8 cellular contexts compared by ENCODE assay signal in the genomic region with DNA sequence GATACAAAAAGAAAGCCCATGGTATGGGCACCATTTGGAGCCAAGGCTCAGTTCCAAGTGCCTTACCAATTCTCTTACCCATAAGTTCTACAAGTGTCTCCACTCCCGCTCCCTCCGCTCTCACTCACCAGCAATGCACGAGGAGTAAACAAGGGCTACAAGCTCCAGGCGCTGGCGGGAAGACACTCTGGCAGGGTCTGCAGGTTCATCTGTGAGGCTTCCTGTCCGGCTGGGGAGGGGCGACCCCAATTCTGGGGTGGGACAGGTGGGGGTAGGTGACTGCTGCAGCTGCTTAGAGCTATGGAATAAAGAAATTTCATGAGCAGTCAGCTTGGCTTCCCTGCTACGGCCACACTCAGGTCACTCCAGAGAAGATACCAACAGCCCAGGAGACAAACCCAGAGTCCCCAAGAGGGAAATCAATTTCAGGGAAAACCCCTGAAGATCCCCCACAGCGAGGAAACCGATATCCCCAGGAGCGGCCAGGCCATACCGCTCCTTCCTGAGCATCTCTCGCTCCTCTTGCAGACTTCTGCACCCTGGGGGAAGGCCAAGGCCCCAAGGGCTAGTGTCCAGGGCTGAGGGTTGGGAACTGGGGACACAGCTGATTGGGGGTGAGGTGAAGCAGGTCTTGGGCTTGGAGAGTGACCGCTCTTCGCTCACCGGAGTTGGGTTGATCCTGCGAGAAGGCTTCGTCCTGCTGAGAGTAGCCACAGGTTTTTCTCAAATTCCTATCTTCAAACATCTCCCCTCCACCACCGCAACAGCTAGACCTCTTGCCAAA. TPM values are rescaled to one million over a fixed set of nuclear protein-coding genes. Genes with fewer than 3 reads are reported as not detected.
DNase-seq lines count a peak whose midpoint lies in the region; ATAC-seq and TF ChIP-seq lines count a peak whose summit lies in the region.

No MANE protein-coding gene starts in this region.

- H3K4me3 Mint-ChIP-seq in activated CD8-positive, alpha-beta memory T cell treated with anti-CD3 and anti-CD28 coated beads, Interleukin-2, amount 10 ng/mL, durations not matched to agents 7 days and 5 days = peak overlapping the region; percentile 73

- intact Hi-C loops in left lung (cut with DNase I) = no loop called here
- intact Hi-C loops in sciatic nerve (cut with DNase I) = no loop called here

- peak overlapping the region; percentile 56 for H3K27ac Mint-ChIP-seq in activated CD8-positive, alpha-beta memory T cell treated with anti-CD3 and anti-CD28 coated beads, Interleukin-2, amount 10 ng/mL, durations not matched to agents 7 days and 5 days

- H3K4me1 Mint-ChIP-seq in activated CD8-positive, alpha-beta memory T cell treated with anti-CD3 and anti-CD28 coated beads, Interleukin-2, amount 10 ng/mL, durations not matched to agents 7 days and 5 days = peaks cover 19% of the 10 kb centered on the region

- no peaks in the 10 kb centered on the region for H3K27me3 ChIP-seq in adipocyte (replicated peaks; ENCODE audit: control insufficient read depth, insufficient read depth, low read length)
- H3K27me3 ChIP-seq in left lung = no peaks in the 10 kb centered on the region
- H3K27me3 ChIP-seq in thoracic aorta (replicated peaks; ENCODE audit: insufficient read depth) = no peaks in the 10 kb centered on the region

- TF ChIP-seq CTCF in left lung (IDR thresholded peaks at IDR 0.05) = no peak
- no peak for TF ChIP-seq CTCF in thoracic aorta (IDR thresholded peaks at IDR 0.05)

- H3K36me3 Mint-ChIP-seq in activated CD8-positive, alpha-beta memory T cell treated with anti-CD3 and anti-CD28 coated beads, Interleukin-2, amount 10 ng/mL, durations not matched to agents 7 days and 5 days = peaks cover 15% of the 10 kb centered on the region

- H3K4me1 ChIP-seq in adipocyte (ENCODE audit: control insufficient read depth, insufficient read depth, low read length) (peaks cover 18% of the 10 kb centered on the region), left lung (peaks cover 6 to 24% of the 10 kb centered on the region in 2 donors), thoracic aorta (ENCODE audit: control insufficient read depth in 1 of 2, low read depth in 2 of 2) (peaks cover 0 to 30% of the 10 kb centered on the region in 2 donors)

- H3K27ac ChIP-seq in left lung (no peak overlapping the region), thoracic aorta (no peak overlapping the region)

- ATAC-seq in activated CD8-positive, alpha-beta memory T cell treated with anti-CD3 and anti-CD28 coated beads, Interleukin-2, amount 10 ng/mL, durations not matched to agents 7 days and 5 days = no peak
- ATAC-seq in left lung (no peak), thoracic aorta (ENCODE audit: insufficient number of reproducible peaks, low FRiP score, low read depth) (no peak), GM19455 (IDR thresholded peaks at IDR 0.05; ENCODE audit: unreplicated experiment) (no peak), GM19467 (IDR thresholded peaks at IDR 0.05; ENCODE audit: unreplicated experiment) (no peak), sciatic nerve (no peak)

- H3K27me3 Mint-ChIP-seq in activated CD8-positive, alpha-beta memory T cell treated with anti-CD3 and anti-CD28 coated beads, Interleukin-2, amount 10 ng/mL, durations not matched to agents 7 days and 5 days = no peaks in the 10 kb centered on the region

- H3K9ac ChIP-seq in adipocyte (ENCODE audit: low read length) = peak overlapping the region; percentile 93

- H3K9me3 Mint-ChIP-seq in activated CD8-positive, alpha-beta memory T cell treated with anti-CD3 and anti-CD28 coated beads, Interleukin-2, amount 10 ng/mL, durations not matched to agents 7 days and 5 days (ENCODE audit: low read depth) = no peaks in the 10 kb centered on the region

- H3K9me3 ChIP-seq in adipocyte (ENCODE audit: control insufficient read depth, low read length) (no peaks in the 10 kb centered on the region), left lung (no peaks in the 10 kb centered on the region), thoracic aorta (no peaks in the 10 kb centered on the region)

- CTCF ChIA-PET in activated CD8-positive, alpha-beta memory T cell treated with anti-CD3 and anti-CD28 coated beads, Interleukin-2, amount 10 ng/mL, durations not matched to agents 7 days and 5 days (lab: Charles Lee) = interaction anchor here (0.8 to 2.3 kb wide), 4 partner anchors 9 to 468 kb away, joined by 3 to 15 read pairs (median 4); no protein-coding TSS in a partner anchor

- H3K36me3 ChIP-seq in adipocyte (ENCODE audit: control insufficient read depth, insufficient read depth, low read length, severe bottlenecking) = peaks cover 47% of the 10 kb centered on the region
- H3K36me3 ChIP-seq in left lung = peaks cover 0 to 38% of the 10 kb centered on the region in 2 donors
- H3K36me3 ChIP-seq in thoracic aorta = peaks cover 36% of the 10 kb centered on the region

- H3K4me3 ChIP-seq in adipocyte (ENCODE audit: low read length) = peak overlapping the region; percentile 90
- H3K4me3 ChIP-seq in left lung = peak overlapping the region; percentile 92 to 96
- H3K4me3 ChIP-seq in thoracic aorta = peak overlapping the region; percentile 96

- no peak for DNase-seq in activated CD8-positive, alpha-beta memory T cell treated with anti-CD3 and anti-CD28 coated beads, Interleukin-2, amount 10 ng/mL, durations not matched to agents 7 days and 5 days
- DNase-seq in activated CD8-positive, alpha-beta memory T cell treated with anti-CD3 and anti-CD28 coated beads for 24 hours = no peak
- DNase-seq in adipocyte (ENCODE audit: low read depth) = no peak
- no peak for DNase-seq in left lung
- no peak for DNase-seq in thoracic aorta (ENCODE audit: low spot score)
- no peak for DNase-seq in sciatic nerve (ENCODE audit: low spot score)

RNA-seq across cellular contexts. Expression of a gene that starts 1.4 kb away (rescaled TPM):
- total RNA-seq in activated CD8-positive, alpha-beta memory T cell treated with anti-CD3 and anti-CD28 coated beads, Interleukin-2, amount 10 ng/mL, durations not matched to agents 7 days and 5 days = 10 to 100 TPM; 29.0 to 39.2 TPM
- total RNA-seq in left lung (10 to 100 TPM; 13.4 to 17.4 TPM), thoracic aorta (10 to 100 TPM; 16.2 to 19.1 TPM), sciatic nerve (21.3 TPM)
